1 cellular context compared by ENCODE assay signal in the genomic region with DNA sequence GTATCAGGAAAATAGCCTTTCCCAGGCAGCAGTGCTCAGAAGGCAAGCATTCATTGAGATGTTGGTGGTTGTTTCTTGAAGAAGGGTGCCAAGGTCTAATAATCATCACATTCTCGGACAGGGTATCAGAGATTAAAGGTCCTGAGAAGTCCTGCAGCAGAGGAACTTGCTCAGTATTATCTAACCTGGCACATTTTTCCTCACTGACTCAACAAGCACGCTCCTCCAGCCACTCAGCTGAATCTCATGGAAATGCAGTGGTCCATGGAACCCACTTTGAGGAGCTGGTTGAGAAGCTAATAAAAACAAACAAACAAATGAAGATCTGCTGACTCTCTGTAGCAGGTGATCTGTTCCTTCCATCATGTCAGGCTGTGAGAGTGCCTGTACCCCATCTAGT.
TF ChIP-seq lines count a peak whose summit lies in the region.

No MANE protein-coding gene starts in this region.

TF ChIP-seq in H1, 55 proteins besides CTCF, POLR2A, EP300 and RAD21:
- TF ChIP-seq TCF12 (IDR thresholded peaks at IDR 0.05; ENCODE audit: low read depth, low read length) (no peak), HDAC2 (IDR thresholded peaks at IDR 0.05; ENCODE audit: borderline replicate concordance in 1 of 2, low read depth in 2 of 2, low read length in 2 of 2) (no peak), TAF7 (optimal IDR thresholded peaks at IDR 0.05; ENCODE audit: borderline replicate concordance, low read depth, low read length) (no peak), KDM1A (IDR thresholded peaks at IDR 0.05; ENCODE audit: borderline replicate concordance, low read length) (no peak), RNF2 (IDR thresholded peaks at IDR 0.05; ENCODE audit: borderline replicate concordance, low read depth, low read length, missing control alignments, poor library complexity, severe bottlenecking) (no peak)
TF ChIP-seq in H1: peak in this region for 0.
